In genomic region chr3:50246517-50246954, GRCh38 we compare ENCODE assay signal across 1 cellular context.
TF ChIP-seq lines count a peak whose summit lies in the region.

No MANE protein-coding gene starts in this region.

TF ChIP-seq in K562, 482 proteins besides CTCF, POLR2A, EP300 and RAD21 (continued from another document and continues in another):
- TF ChIP-seq GABPB1 (CRISPR knock-in tag; IDR thresholded peaks at IDR 0.05) (peak; percentile 76; the same call in 1 of the 2 replicates), NFRKB (IDR thresholded peaks at IDR 0.05; ENCODE audit: low read depth) (no peak), POLR3G (IDR thresholded peaks at IDR 0.05; ENCODE audit: extremely low read depth, insufficient read length, insufficient replicate concordance) (no peak), XRCC5 (IDR thresholded peaks at IDR 0.05; ENCODE audit: low read depth, low read length) (no peak), SPI1 (IDR thresholded peaks at IDR 0.05; ENCODE audit: borderline replicate concordance, low read depth, low read length) (peak; percentile 51), MNT (conservative IDR thresholded peaks at IDR 0.05) (peak in 1 of 2 experiments; percentile 60; a peak in 1 of 4 replicates), THRB (CRISPR knock-in tag; conservative IDR thresholded peaks at IDR 0.05) (no peak), ZNF12 (CRISPR knock-in tag; IDR thresholded peaks at IDR 0.05) (no peak), FOXM1 (IDR thresholded peaks at IDR 0.05; ENCODE audit: low read depth) (no peak), FOXM1 (CRISPR knock-in tag; IDR thresholded peaks at IDR 0.05; ENCODE audit: low read depth) (no peak), ELK3 (CRISPR knock-in tag; IDR thresholded peaks at IDR 0.05) (no peak), ETV6 (IDR thresholded peaks at IDR 0.05; ENCODE audit: borderline replicate concordance in 1 of 2, low read depth in 2 of 2, low read length in 1 of 2) (no peak), ETV6 (CRISPR knock-in tag; IDR thresholded peaks at IDR 0.05; ENCODE audit: borderline replicate concordance) (no peak), ZNF717 (CRISPR knock-in tag; IDR thresholded peaks at IDR 0.05) (no peak), ZZZ3 (IDR thresholded peaks at IDR 0.05) (no peak), KAT7 (CRISPR knock-in tag; IDR thresholded peaks at IDR 0.05; ENCODE audit: borderline replicate concordance) (no peak), ZNF408 (CRISPR knock-in tag; IDR thresholded peaks at IDR 0.05; ENCODE audit: low read depth) (no peak), FOXA1 (IDR thresholded peaks at IDR 0.05; ENCODE audit: borderline replicate concordance) (no peak), ZNF561 (CRISPR knock-in tag; conservative IDR thresholded peaks at IDR 0.05) (no peak), MCM2 (IDR thresholded peaks at IDR 0.05; ENCODE audit: low read depth) (no peak), MIER1 (IDR thresholded peaks at IDR 0.05; ENCODE audit: low read depth) (no peak), ZFP30 (CRISPR knock-in tag; IDR thresholded peaks at IDR 0.05; ENCODE audit: borderline replicate concordance) (no peak), KDM2B (CRISPR knock-in tag; IDR thresholded peaks at IDR 0.05) (no peak), ZNF766 (CRISPR knock-in tag; conservative IDR thresholded peaks at IDR 0.05) (no peak), GABPA (tag; conservative IDR thresholded peaks at IDR 0.05; ENCODE audit: low read depth) (peak; percentile 87), HNRNPK (IDR thresholded peaks at IDR 0.05; ENCODE audit: low read depth, low read length, poor library complexity, severe bottlenecking) (no peak), SUPT5H (IDR thresholded peaks at IDR 0.05) (peak; percentile 47; the same call in 1 of the 2 replicates), TGIF2 (CRISPR knock-in tag; IDR thresholded peaks at IDR 0.05) (no peak), XRCC3 (IDR thresholded peaks at IDR 0.05) (no peak), HDAC1 (IDR thresholded peaks at IDR 0.05) (peak in 1 of 2 experiments; percentile 44; a peak in 1 of 4 replicates), CREM (IDR thresholded peaks at IDR 0.05; ENCODE audit: low read depth) (peak; percentile 91), TEAD2 (tag; IDR thresholded peaks at IDR 0.05) (no peak), ZNF121 (CRISPR knock-in tag; conservative IDR thresholded peaks at IDR 0.05) (no peak), PRMT5 (CRISPR knock-in tag; IDR thresholded peaks at IDR 0.05) (no peak), ELF4 (CRISPR knock-in tag; IDR thresholded peaks at IDR 0.05) (no peak), CBX5 (IDR thresholded peaks at IDR 0.05; ENCODE audit: borderline replicate concordance, low read depth) (no peak), C11orf30 (IDR thresholded peaks at IDR 0.05; ENCODE audit: low read depth) (peak; percentile 52; the same call in 1 of the 2 replicates), NRF1 (conservative IDR thresholded peaks at IDR 0.05 in 1 of 2, IDR thresholded peaks at IDR 0.05 in 1 of 2) (0 out of 4 replicates have a peak, but pooled peaks of 1 of the 2 experiments have one; percentile 34), NR4A1 (CRISPR knock-in tag; IDR thresholded peaks at IDR 0.05) (no peak), NR4A1 (tag; IDR thresholded peaks at IDR 0.05) (no peak), STAG1 (CRISPR knock-in tag; IDR thresholded peaks at IDR 0.05; ENCODE audit: borderline replicate concordance) (no peak), ETV1 (tag; conservative IDR thresholded peaks at IDR 0.05; ENCODE audit: low read depth) (0 out of 2 replicates have a peak, but pooled peaks have one; percentile 21), NUFIP1 (IDR thresholded peaks at IDR 0.05; ENCODE audit: partially characterized antibody) (no peak), SP1 (CRISPR knock-in tag; IDR thresholded peaks at IDR 0.05) (no peak), ETV5 (CRISPR knock-in tag; IDR thresholded peaks at IDR 0.05; ENCODE audit: low read depth) (no peak), JUND (IDR thresholded peaks at IDR 0.05; ENCODE audit: borderline replicate concordance, low read depth, low read length) (0 out of 2 replicates have a peak, but pooled peaks have one; percentile 34), JUND (tag; IDR thresholded peaks at IDR 0.05; ENCODE audit: borderline replicate concordance, low read depth, low read length) (no peak), SAFB (IDR thresholded peaks at IDR 0.05; ENCODE audit: borderline replicate concordance, low read depth, low read length) (no peak), MCM5 (IDR thresholded peaks at IDR 0.05; ENCODE audit: low read depth) (no peak), HMGN3 (IDR thresholded peaks at IDR 0.05; ENCODE audit: borderline replicate concordance, extremely low read depth, insufficient read length, low read depth, low read length) (no peak), ZNF311 (CRISPR knock-in tag; IDR thresholded peaks at IDR 0.05) (no peak), SAP30 (IDR thresholded peaks at IDR 0.05; ENCODE audit: borderline replicate concordance, insufficient read depth, low read depth, low read length, poor library complexity, severe bottlenecking) (peak; percentile 66), ATF6 (CRISPR knock-in tag; IDR thresholded peaks at IDR 0.05) (no peak), ZNF24 (IDR thresholded peaks at IDR 0.05) (no peak)
- TF ChIP-seq, protein P1, sequence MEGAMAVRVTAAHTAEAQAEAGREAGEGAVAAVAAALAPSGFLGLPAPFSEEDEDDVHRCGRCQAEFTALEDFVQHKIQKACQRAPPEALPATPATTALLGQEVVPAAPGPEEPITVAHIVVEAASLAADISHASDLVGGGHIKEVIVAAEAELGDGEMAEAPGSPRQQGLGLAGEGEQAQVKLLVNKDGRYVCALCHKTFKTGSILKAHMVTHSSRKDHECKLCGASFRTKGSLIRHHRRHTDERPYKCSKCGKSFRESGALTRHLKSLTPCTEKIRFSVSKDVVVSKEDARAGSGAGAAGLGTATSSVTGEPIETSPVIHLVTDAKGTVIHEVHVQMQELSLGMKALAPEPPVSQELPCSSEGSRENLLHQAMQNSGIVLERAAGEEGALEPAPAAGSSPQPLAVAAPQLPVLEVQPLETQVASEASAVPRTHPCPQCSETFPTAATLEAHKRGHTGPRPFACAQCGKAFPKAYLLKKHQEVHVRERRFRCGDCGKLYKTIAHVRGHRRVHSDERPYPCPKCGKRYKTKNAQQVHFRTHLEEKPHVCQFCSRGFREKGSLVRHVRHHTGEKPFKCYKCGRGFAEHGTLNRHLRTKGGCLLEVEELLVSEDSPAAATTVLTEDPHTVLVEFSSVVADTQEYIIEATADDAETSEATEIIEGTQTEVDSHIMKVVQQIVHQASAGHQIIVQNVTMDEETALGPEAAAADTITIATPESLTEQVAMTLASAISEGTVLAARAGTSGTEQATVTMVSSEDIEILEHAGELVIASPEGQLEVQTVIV (CRISPR knock-in tag; IDR thresholded peaks at IDR 0.05; ENCODE audit: borderline replicate concordance), result no peak
- TF ChIP-seq, protein P2, sequence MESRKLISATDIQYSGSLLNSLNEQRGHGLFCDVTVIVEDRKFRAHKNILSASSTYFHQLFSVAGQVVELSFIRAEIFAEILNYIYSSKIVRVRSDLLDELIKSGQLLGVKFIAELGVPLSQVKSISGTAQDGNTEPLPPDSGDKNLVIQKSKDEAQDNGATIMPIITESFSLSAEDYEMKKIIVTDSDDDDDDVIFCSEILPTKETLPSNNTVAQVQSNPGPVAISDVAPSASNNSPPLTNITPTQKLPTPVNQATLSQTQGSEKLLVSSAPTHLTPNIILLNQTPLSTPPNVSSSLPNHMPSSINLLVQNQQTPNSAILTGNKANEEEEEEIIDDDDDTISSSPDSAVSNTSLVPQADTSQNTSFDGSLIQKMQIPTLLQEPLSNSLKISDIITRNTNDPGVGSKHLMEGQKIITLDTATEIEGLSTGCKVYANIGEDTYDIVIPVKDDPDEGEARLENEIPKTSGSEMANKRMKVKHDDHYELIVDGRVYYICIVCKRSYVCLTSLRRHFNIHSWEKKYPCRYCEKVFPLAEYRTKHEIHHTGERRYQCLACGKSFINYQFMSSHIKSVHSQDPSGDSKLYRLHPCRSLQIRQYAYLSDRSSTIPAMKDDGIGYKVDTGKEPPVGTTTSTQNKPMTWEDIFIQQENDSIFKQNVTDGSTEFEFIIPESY (CRISPR knock-in tag; IDR thresholded peaks at IDR 0.05), result no peak
- TF ChIP-seq, protein P3, sequence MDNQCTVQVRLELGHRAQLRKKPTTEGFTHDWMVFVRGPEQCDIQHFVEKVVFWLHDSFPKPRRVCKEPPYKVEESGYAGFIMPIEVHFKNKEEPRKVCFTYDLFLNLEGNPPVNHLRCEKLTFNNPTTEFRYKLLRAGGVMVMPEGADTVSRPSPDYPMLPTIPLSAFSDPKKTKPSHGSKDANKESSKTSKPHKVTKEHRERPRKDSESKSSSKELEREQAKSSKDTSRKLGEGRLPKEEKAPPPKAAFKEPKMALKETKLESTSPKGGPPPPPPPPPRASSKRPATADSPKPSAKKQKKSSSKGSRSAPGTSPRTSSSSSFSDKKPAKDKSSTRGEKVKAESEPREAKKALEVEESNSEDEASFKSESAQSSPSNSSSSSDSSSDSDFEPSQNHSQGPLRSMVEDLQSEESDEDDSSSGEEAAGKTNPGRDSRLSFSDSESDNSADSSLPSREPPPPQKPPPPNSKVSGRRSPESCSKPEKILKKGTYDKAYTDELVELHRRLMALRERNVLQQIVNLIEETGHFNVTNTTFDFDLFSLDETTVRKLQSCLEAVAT (IDR thresholded peaks at IDR 0.05), result no peak
- TF ChIP-seq, protein P4, sequence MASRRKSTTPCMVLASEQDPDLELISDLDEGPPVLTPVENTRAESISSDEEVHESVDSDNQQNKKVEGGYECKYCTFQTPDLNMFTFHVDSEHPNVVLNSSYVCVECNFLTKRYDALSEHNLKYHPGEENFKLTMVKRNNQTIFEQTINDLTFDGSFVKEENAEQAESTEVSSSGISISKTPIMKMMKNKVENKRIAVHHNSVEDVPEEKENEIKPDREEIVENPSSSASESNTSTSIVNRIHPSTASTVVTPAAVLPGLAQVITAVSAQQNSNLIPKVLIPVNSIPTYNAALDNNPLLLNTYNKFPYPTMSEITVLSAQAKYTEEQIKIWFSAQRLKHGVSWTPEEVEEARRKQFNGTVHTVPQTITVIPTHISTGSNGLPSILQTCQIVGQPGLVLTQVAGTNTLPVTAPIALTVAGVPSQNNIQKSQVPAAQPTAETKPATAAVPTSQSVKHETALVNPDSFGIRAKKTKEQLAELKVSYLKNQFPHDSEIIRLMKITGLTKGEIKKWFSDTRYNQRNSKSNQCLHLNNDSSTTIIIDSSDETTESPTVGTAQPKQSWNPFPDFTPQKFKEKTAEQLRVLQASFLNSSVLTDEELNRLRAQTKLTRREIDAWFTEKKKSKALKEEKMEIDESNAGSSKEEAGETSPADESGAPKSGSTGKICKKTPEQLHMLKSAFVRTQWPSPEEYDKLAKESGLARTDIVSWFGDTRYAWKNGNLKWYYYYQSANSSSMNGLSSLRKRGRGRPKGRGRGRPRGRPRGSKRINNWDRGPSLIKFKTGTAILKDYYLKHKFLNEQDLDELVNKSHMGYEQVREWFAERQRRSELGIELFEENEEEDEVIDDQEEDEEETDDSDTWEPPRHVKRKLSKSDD (conservative IDR thresholded peaks at IDR 0.05; ENCODE audit: low read length), result no peak
- TF ChIP-seq, protein P5, sequence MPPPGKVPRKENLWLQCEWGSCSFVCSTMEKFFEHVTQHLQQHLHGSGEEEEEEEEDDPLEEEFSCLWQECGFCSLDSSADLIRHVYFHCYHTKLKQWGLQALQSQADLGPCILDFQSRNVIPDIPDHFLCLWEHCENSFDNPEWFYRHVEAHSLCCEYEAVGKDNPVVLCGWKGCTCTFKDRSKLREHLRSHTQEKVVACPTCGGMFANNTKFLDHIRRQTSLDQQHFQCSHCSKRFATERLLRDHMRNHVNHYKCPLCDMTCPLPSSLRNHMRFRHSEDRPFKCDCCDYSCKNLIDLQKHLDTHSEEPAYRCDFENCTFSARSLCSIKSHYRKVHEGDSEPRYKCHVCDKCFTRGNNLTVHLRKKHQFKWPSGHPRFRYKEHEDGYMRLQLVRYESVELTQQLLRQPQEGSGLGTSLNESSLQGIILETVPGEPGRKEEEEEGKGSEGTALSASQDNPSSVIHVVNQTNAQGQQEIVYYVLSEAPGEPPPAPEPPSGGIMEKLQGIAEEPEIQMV (tag; conservative IDR thresholded peaks at IDR 0.05; ENCODE audit: low read depth), result no peak
